Comparison of ENCODE assay signal across 1 cellular context in the genomic region with DNA sequence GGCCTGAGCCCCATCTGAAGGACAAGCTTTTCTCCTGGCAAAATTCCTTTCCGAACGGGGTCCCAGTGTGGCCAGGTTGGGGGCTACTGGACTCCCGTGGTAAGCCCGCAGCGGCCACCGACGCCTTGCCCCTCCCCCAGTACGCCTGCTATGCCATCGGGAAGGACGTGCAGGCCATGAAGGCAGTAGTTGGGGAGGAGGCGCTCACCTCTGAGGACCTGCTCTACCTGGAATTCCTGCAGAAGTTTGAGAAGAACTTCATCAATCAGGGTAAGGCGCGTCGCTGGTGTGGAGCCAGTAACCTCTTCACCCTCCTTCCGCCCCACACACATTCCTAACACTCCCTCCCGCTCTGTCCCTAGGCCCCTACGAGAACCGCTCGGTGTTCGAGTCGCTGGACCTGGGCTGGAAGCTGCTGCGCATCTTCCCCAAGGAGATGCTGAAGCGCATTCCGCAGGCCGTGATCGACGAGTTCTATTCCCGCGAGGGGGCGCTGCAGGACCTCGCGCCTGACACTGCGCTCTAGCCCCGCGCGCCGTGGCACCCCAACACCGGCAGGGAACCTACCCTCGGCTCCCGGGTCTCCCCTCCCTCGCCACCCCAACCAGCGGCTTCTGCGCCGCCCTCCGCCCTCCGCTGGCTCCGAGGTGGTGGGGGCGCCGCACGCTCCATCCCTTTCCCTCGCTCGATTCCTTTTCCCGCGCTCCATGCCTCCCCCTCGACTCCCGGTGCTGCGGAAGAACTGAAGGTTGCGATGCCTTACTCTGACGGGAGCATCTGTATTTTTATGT.
A peak's percentile ranks its signal among the peaks of the same experiment; 100 is the strongest.
TF ChIP-seq lines count a peak whose summit lies in the region.

No MANE protein-coding gene starts in this region.

TF ChIP-seq in HepG2, 621 proteins besides CTCF, POLR2A, EP300 and RAD21 (continued from another document and continues in another):
- TF ChIP-seq ZNF572 (CRISPR knock-in tag; IDR thresholded peaks at IDR 0.05) (peak; percentile 55; the same call in 1 of the 2 replicates), TARDBP (CRISPR knock-in tag; IDR thresholded peaks at IDR 0.05) (0 out of 2 replicates have a peak, but pooled peaks have one; percentile 29), ETV6 (CRISPR knock-in tag; conservative IDR thresholded peaks at IDR 0.05) (no peak), ERF (CRISPR knock-in tag; IDR thresholded peaks at IDR 0.05) (no peak), TRAFD1 (CRISPR knock-in tag; IDR thresholded peaks at IDR 0.05; ENCODE audit: borderline replicate concordance) (no peak), HDAC1 (CRISPR knock-in tag; IDR thresholded peaks at IDR 0.05) (no peak), SRSF9 (IDR thresholded peaks at IDR 0.05; ENCODE audit: borderline replicate concordance, insufficient read depth, low read depth, low read length, poor library complexity, severe bottlenecking) (no peak), HMG20A (CRISPR knock-in tag; IDR thresholded peaks at IDR 0.05; ENCODE audit: borderline replicate concordance) (no peak), PBX3 (CRISPR knock-in tag; IDR thresholded peaks at IDR 0.05; ENCODE audit: borderline replicate concordance) (no peak), U2AF1 (optimal IDR thresholded peaks at IDR 0.05; ENCODE audit: low read depth, low read length) (no peak), ZNF839 (CRISPR knock-in tag; IDR thresholded peaks at IDR 0.05; ENCODE audit: borderline replicate concordance) (no peak), ZFY (CRISPR knock-in tag; IDR thresholded peaks at IDR 0.05) (peak; percentile 35; the same call in 1 of the 2 replicates), PITX1 (CRISPR knock-in tag; IDR thresholded peaks at IDR 0.05) (0 out of 2 replicates have a peak, but pooled peaks have one; percentile 19), SIX1 (CRISPR knock-in tag; IDR thresholded peaks at IDR 0.05; ENCODE audit: borderline replicate concordance) (no peak)
- TF ChIP-seq, protein P1, sequence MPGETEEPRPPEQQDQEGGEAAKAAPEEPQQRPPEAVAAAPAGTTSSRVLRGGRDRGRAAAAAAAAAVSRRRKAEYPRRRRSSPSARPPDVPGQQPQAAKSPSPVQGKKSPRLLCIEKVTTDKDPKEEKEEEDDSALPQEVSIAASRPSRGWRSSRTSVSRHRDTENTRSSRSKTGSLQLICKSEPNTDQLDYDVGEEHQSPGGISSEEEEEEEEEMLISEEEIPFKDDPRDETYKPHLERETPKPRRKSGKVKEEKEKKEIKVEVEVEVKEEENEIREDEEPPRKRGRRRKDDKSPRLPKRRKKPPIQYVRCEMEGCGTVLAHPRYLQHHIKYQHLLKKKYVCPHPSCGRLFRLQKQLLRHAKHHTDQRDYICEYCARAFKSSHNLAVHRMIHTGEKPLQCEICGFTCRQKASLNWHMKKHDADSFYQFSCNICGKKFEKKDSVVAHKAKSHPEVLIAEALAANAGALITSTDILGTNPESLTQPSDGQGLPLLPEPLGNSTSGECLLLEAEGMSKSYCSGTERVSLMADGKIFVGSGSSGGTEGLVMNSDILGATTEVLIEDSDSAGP (CRISPR knock-in tag; IDR thresholded peaks at IDR 0.05; ENCODE audit: borderline replicate concordance) = peak; percentile 45; the same call in 1 of the 2 replicates
- TF ChIP-seq, protein P2, sequence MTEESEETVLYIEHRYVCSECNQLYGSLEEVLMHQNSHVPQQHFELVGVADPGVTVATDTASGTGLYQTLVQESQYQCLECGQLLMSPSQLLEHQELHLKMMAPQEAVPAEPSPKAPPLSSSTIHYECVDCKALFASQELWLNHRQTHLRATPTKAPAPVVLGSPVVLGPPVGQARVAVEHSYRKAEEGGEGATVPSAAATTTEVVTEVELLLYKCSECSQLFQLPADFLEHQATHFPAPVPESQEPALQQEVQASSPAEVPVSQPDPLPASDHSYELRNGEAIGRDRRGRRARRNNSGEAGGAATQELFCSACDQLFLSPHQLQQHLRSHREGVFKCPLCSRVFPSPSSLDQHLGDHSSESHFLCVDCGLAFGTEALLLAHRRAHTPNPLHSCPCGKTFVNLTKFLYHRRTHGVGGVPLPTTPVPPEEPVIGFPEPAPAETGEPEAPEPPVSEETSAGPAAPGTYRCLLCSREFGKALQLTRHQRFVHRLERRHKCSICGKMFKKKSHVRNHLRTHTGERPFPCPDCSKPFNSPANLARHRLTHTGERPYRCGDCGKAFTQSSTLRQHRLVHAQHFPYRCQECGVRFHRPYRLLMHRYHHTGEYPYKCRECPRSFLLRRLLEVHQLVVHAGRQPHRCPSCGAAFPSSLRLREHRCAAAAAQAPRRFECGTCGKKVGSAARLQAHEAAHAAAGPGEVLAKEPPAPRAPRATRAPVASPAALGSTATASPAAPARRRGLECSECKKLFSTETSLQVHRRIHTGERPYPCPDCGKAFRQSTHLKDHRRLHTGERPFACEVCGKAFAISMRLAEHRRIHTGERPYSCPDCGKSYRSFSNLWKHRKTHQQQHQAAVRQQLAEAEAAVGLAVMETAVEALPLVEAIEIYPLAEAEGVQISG (CRISPR knock-in tag; IDR thresholded peaks at IDR 0.05) = peak; percentile 88
- TF ChIP-seq, protein P3, sequence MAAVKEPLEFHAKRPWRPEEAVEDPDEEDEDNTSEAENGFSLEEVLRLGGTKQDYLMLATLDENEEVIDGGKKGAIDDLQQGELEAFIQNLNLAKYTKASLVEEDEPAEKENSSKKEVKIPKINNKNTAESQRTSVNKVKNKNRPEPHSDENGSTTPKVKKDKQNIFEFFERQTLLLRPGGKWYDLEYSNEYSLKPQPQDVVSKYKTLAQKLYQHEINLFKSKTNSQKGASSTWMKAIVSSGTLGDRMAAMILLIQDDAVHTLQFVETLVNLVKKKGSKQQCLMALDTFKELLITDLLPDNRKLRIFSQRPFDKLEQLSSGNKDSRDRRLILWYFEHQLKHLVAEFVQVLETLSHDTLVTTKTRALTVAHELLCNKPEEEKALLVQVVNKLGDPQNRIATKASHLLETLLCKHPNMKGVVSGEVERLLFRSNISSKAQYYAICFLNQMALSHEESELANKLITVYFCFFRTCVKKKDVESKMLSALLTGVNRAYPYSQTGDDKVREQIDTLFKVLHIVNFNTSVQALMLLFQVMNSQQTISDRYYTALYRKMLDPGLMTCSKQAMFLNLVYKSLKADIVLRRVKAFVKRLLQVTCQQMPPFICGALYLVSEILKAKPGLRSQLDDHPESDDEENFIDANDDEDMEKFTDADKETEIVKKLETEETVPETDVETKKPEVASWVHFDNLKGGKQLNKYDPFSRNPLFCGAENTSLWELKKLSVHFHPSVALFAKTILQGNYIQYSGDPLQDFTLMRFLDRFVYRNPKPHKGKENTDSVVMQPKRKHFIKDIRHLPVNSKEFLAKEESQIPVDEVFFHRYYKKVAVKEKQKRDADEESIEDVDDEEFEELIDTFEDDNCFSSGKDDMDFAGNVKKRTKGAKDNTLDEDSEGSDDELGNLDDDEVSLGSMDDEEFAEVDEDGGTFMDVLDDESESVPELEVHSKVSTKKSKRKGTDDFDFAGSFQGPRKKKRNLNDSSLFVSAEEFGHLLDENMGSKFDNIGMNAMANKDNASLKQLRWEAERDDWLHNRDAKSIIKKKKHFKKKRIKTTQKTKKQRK (IDR thresholded peaks at IDR 0.05; ENCODE audit: low read length) = no peak
- TF ChIP-seq, protein P4, sequence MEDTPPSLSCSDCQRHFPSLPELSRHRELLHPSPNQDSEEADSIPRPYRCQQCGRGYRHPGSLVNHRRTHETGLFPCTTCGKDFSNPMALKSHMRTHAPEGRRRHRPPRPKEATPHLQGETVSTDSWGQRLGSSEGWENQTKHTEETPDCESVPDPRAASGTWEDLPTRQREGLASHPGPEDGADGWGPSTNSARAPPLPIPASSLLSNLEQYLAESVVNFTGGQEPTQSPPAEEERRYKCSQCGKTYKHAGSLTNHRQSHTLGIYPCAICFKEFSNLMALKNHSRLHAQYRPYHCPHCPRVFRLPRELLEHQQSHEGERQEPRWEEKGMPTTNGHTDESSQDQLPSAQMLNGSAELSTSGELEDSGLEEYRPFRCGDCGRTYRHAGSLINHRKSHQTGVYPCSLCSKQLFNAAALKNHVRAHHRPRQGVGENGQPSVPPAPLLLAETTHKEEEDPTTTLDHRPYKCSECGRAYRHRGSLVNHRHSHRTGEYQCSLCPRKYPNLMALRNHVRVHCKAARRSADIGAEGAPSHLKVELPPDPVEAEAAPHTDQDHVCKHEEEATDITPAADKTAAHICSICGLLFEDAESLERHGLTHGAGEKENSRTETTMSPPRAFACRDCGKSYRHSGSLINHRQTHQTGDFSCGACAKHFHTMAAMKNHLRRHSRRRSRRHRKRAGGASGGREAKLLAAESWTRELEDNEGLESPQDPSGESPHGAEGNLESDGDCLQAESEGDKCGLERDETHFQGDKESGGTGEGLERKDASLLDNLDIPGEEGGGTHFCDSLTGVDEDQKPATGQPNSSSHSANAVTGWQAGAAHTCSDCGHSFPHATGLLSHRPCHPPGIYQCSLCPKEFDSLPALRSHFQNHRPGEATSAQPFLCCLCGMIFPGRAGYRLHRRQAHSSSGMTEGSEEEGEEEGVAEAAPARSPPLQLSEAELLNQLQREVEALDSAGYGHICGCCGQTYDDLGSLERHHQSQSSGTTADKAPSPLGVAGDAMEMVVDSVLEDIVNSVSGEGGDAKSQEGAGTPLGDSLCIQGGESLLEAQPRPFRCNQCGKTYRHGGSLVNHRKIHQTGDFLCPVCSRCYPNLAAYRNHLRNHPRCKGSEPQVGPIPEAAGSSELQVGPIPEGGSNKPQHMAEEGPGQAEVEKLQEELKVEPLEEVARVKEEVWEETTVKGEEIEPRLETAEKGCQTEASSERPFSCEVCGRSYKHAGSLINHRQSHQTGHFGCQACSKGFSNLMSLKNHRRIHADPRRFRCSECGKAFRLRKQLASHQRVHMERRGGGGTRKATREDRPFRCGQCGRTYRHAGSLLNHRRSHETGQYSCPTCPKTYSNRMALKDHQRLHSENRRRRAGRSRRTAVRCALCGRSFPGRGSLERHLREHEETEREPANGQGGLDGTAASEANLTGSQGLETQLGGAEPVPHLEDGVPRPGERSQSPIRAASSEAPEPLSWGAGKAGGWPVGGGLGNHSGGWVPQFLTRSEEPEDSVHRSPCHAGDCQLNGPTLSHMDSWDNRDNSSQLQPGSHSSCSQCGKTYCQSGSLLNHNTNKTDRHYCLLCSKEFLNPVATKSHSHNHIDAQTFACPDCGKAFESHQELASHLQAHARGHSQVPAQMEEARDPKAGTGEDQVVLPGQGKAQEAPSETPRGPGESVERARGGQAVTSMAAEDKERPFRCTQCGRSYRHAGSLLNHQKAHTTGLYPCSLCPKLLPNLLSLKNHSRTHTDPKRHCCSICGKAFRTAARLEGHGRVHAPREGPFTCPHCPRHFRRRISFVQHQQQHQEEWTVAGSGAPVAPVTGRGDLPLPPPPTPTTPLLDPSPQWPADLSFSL (CRISPR knock-in tag; IDR thresholded peaks at IDR 0.05) = no peak
- TF ChIP-seq, protein P5, sequence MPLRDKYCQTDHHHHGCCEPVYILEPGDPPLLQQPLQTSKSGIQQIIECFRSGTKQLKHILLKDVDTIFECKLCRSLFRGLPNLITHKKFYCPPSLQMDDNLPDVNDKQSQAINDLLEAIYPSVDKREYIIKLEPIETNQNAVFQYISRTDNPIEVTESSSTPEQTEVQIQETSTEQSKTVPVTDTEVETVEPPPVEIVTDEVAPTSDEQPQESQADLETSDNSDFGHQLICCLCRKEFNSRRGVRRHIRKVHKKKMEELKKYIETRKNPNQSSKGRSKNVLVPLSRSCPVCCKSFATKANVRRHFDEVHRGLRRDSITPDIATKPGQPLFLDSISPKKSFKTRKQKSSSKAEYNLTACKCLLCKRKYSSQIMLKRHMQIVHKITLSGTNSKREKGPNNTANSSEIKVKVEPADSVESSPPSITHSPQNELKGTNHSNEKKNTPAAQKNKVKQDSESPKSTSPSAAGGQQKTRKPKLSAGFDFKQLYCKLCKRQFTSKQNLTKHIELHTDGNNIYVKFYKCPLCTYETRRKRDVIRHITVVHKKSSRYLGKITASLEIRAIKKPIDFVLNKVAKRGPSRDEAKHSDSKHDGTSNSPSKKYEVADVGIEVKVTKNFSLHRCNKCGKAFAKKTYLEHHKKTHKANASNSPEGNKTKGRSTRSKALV (CRISPR knock-in tag; IDR thresholded peaks at IDR 0.05) = peak; percentile 92
- TF ChIP-seq, protein P6, sequence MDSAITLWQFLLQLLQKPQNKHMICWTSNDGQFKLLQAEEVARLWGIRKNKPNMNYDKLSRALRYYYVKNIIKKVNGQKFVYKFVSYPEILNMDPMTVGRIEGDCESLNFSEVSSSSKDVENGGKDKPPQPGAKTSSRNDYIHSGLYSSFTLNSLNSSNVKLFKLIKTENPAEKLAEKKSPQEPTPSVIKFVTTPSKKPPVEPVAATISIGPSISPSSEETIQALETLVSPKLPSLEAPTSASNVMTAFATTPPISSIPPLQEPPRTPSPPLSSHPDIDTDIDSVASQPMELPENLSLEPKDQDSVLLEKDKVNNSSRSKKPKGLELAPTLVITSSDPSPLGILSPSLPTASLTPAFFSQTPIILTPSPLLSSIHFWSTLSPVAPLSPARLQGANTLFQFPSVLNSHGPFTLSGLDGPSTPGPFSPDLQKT (CRISPR knock-in tag; IDR thresholded peaks at IDR 0.05; ENCODE audit: borderline replicate concordance) = no peak
- TF ChIP-seq, protein P7, sequence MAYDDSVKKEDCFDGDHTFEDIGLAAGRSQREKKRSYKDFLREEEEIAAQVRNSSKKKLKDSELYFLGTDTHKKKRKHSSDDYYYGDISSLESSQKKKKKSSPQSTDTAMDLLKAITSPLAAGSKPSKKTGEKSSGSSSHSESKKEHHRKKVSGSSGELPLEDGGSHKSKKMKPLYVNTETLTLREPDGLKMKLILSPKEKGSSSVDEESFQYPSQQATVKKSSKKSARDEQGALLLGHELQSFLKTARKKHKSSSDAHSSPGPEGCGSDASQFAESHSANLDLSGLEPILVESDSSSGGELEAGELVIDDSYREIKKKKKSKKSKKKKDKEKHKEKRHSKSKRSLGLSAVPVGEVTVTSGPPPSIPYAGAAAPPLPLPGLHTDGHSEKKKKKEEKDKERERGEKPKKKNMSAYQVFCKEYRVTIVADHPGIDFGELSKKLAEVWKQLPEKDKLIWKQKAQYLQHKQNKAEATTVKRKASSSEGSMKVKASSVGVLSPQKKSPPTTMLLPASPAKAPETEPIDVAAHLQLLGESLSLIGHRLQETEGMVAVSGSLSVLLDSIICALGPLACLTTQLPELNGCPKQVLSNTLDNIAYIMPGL (CRISPR knock-in tag; IDR thresholded peaks at IDR 0.05; ENCODE audit: borderline replicate concordance in 1 of 2, low read depth in 1 of 2) = peak; percentile 73 to 83; a peak in 2 of 4 replicates
